29 cellular contexts compared by ENCODE assay signal in genomic region chr4:136369073-136369472, GRCh38.
DNase-seq lines count a peak whose midpoint lies in the region; ATAC-seq and TF ChIP-seq lines count a peak whose summit lies in the region.
"Had no signal": no experiment of that assay in that cellular context is flagged by ENCODE, and none has a peak within 500 bp of the region (broad histone marks: within the 10 kb centered on the region; RNA-seq: fewer than 3 reads in every experiment).

No MANE protein-coding gene starts in this region.

- H4K5ac ChIP-seq in mesendoderm (ENCODE audit: low read length) = no peak overlapping the region

- in situ Hi-C loops in gastrocnemius medialis (cut with MboI; ENCODE audit: low sequenced_read_pairs in 4 of 4) = no loop called here

- H3K4me3 ChIP-seq in gastrocnemius medialis (no peak overlapping the region), mesendoderm (ENCODE audit: low read length) (no peak overlapping the region), hepatocyte (no peak overlapping the region)
- H3K4me3 ChIP-seq: BLaER1, K562, left ventricle myocardium inferior, Peyer's patch, right atrium auricular region, upper lobe of right lung had no signal

- H3K23ac ChIP-seq in mesendoderm (ENCODE audit: low read length) = no peak overlapping the region

- no peak overlapping the region for H3K4me2 ChIP-seq in mesendoderm (ENCODE audit: low read length)
- H3K4me2 ChIP-seq in hepatocyte = no peak overlapping the region
- H3K4me2 ChIP-seq: BLaER1 had no signal

- no peak overlapping the region for H3K9ac ChIP-seq in mesendoderm (ENCODE audit: low read length)
- H3K9ac ChIP-seq: BLaER1 had no signal

- H2BK120ac ChIP-seq in mesendoderm (ENCODE audit: low read depth, low read length) = no peak overlapping the region

- H3K79me2 ChIP-seq in mesendoderm (ENCODE audit: control insufficient read depth, insufficient read depth, low read length) (no peaks in the 10 kb centered on the region), hepatocyte (no peaks in the 10 kb centered on the region)

- no peak overlapping the region for H2AFZ ChIP-seq in hepatocyte

- H4K8ac ChIP-seq in mesendoderm (ENCODE audit: low read depth, low read length) = no peak overlapping the region

- H3K4ac ChIP-seq in mesendoderm (ENCODE audit: low read depth, low read length) = no peak overlapping the region

- no peaks in the 10 kb centered on the region for H3K9me2 ChIP-seq in hepatocyte (replicated peaks; ENCODE audit: insufficient read depth)

- H3K18ac ChIP-seq in mesendoderm (ENCODE audit: low read length) = no peak overlapping the region

- TF ChIP-seq CTCF in gastrocnemius medialis (IDR thresholded peaks at IDR 0.05 in 4 of 5, conservative IDR thresholded peaks at IDR 0.05 in 1 of 5) (no peak), hepatocyte (IDR thresholded peaks at IDR 0.05; ENCODE audit: poor library complexity) (no peak)

- H3K27me3 ChIP-seq in gastrocnemius medialis (no peaks in the 10 kb centered on the region), mesendoderm (ENCODE audit: insufficient read depth, low read length, poor library complexity) (no peaks in the 10 kb centered on the region), hepatocyte (no peaks in the 10 kb centered on the region)
- H3K27me3 ChIP-seq: BLaER1, foreskin keratinocyte, Peyer's patch, right atrium auricular region, upper lobe of right lung had no signal

- no CpG with 5 or more reads among the region's 2 CpGs for WGBS in mesendoderm (ENCODE audit: extremely low coverage, insufficient coverage, low lambda C conversion rate)
- 56% methylated on average over 2 of the region's 2 CpGs for WGBS in hepatocyte (ENCODE audit: low lambda C conversion rate, missing lambda C conversion rate)

- peak; percentile 68 for DNase-seq in DMS53 treated with DMSO at 0.1 percent for 48 hours (lab: John Stamatoyannopoulos, UW; ENCODE audit: unreplicated experiment)
- DNase-seq in NCI-H69 (lab: John Stamatoyannopoulos, UW) = peak; percentile 4
- peak; percentile 20 for DNase-seq in amniotic stem cell (lab: John Stamatoyannopoulos, UW)
- DNase-seq in hepatic stellate cell (ENCODE audit: low spot score) = peak; percentile 5
- DNase-seq in gastrocnemius medialis = no peak
- DNase-seq in mesendoderm = no peak
- DNase-seq in hepatocyte (ENCODE audit: low spot score) = no peak
- no peak for DNase-seq in stimulated activated CD4-positive, alpha-beta T cell treated with anti-CD3 and anti-CD28 coated beads, Interleukin-4, amount 100 ng/mL, for 4 hours
- DNase-seq: ACHN; activated CD4-positive, alpha-beta T cell treated with anti-CD3 and anti-CD28 coated beads, Interleukin-2, amount 50 U/mL, for 4 hours; activated CD8-positive, alpha-beta memory T cell treated with anti-CD3 and anti-CD28 coated beads, Interleukin-2, amount 50 U/mL, for 4 hours; activated naive CD4-positive, alpha-beta T cell treated with anti-CD3 and anti-CD28 coated beads, Interleukin-2, amount 50 U/mL, for 16 hours; anterior cingulate cortex; foreskin keratinocyte; hypothalamus; left ventricle myocardium inferior; naive thymus-derived CD8-positive, alpha-beta T cell; NCI-H1436 treated with DMSO at 0.1 percent for 48 hours; NCI-H510A treated with DMSO at 0.1 percent for 48 hours; NK-92 treated with Interleukin-12 subunit alpha and Interleukin-12 subunit beta, amount 100 ng/mL, for 24 hours; Peyer's patch; T-helper 17 cell; upper lobe of right lung had no signal

- ATAC-seq in gastrocnemius medialis = no peak
- ATAC-seq: foreskin keratinocyte; HCT116; K562; naive thymus-derived CD8-positive, alpha-beta T cell; stimulated activated memory B cell treated with anti-CD40 and anti-IgM and Interleukin-4, amounts not matched to agents 10 μg/mL and 1 μg/mL and 100 μg/mL, for 72 hours; T-helper 17 cell; upper lobe of right lung; WTC11 had no signal

- no peaks in the 10 kb centered on the region for H3K4me1 ChIP-seq in gastrocnemius medialis
- H3K4me1 ChIP-seq in mesendoderm (ENCODE audit: control insufficient read depth, low read depth, low read length) = no peaks in the 10 kb centered on the region
- H3K4me1 ChIP-seq in hepatocyte (ENCODE audit: insufficient read depth) = no peaks in the 10 kb centered on the region
- H3K4me1 ChIP-seq: BLaER1, foreskin keratinocyte, left ventricle myocardium inferior, Peyer's patch, right atrium auricular region, upper lobe of right lung had no signal

- no peaks in the 10 kb centered on the region for H4K20me1 ChIP-seq in hepatocyte (ENCODE audit: insufficient read depth, poor library complexity, severe bottlenecking)
- H4K20me1 ChIP-seq: BLaER1 had no signal

- no peak for TF ChIP-seq POLR2A in gastrocnemius medialis (IDR thresholded peaks at IDR 0.05)

- no peak overlapping the region for H2BK5ac ChIP-seq in mesendoderm (ENCODE audit: low read length)

- no peaks in the 10 kb centered on the region for H3K9me3 ChIP-seq in gastrocnemius medialis
- H3K9me3 ChIP-seq in hepatocyte (ENCODE audit: low read depth) = no peaks in the 10 kb centered on the region
- H3K9me3 ChIP-seq: BLaER1, left ventricle myocardium inferior, Peyer's patch, right atrium auricular region, upper lobe of right lung had no signal

- H3K36me3 ChIP-seq in gastrocnemius medialis = no peaks in the 10 kb centered on the region
- no peaks in the 10 kb centered on the region for H3K36me3 ChIP-seq in mesendoderm (ENCODE audit: control insufficient read depth, insufficient read depth, low read length)
- no peaks in the 10 kb centered on the region for H3K36me3 ChIP-seq in hepatocyte (replicated peaks; ENCODE audit: insufficient read depth, low read depth)
- H3K36me3 ChIP-seq: BLaER1, left ventricle myocardium inferior, Peyer's patch, right atrium auricular region, upper lobe of right lung had no signal

- no peak overlapping the region for H2BK15ac ChIP-seq in mesendoderm (replicated peaks; ENCODE audit: low read depth)

- intact Hi-C loops in gastrocnemius medialis (cut with DNase I; ENCODE audit: low total_unique reads) = no loop called here

- H3K27ac ChIP-seq in gastrocnemius medialis (no peak overlapping the region), mesendoderm (ENCODE audit: low read depth, low read length) (no peak overlapping the region), hepatocyte (no peak overlapping the region)
- H3K27ac ChIP-seq: BLaER1, foreskin keratinocyte, left ventricle myocardium inferior, Peyer's patch, right atrium auricular region, upper lobe of right lung had no signal

- no peaks in the 10 kb centered on the region for H3K79me1 ChIP-seq in mesendoderm (ENCODE audit: low read length)

- no peak overlapping the region for H3K56ac ChIP-seq in mesendoderm (ENCODE audit: low read length)

- H2AK5ac ChIP-seq in mesendoderm (ENCODE audit: low read length) = no peak overlapping the region

Comparison
In these comparisons a context has a peak if more than half of its experiments do, and no peak if none do; other contexts are left out.
1. DNase-seq: peak in DMS53 treated with DMSO at 0.1 percent for 48 hours (single experiment), NCI-H69 (single experiment), amniotic stem cell (single experiment) and hepatic stellate cell (single experiment); none in gastrocnemius medialis (0 of 2), mesendoderm (single experiment), hepatocyte (single experiment) and stimulated activated CD4-positive, alpha-beta T cell treated with anti-CD3 and anti-CD28 coated beads, Interleukin-4, amount 100 ng/mL, for 4 hours (0 of 2).